23 cellular contexts compared by ENCODE assay signal in genomic region chr3:54538346-54538745, GRCh38.
DNase-seq lines count a peak whose midpoint lies in the region; ATAC-seq and TF ChIP-seq lines count a peak whose summit lies in the region.
"Had no signal": no experiment of that assay in that cellular context is flagged by ENCODE, and none has a peak within 500 bp of the region (broad histone marks: within the 10 kb centered on the region; RNA-seq: fewer than 3 reads in every experiment).

No MANE protein-coding gene starts in this region.

- H3K4me1 ChIP-seq in BE2C (no peaks in the 10 kb centered on the region), GM23338 (ENCODE audit: insufficient read depth) (no peaks in the 10 kb centered on the region)
- H3K4me1 ChIP-seq: pancreas had no signal

- no peaks in the 10 kb centered on the region for H3K9me3 ChIP-seq in BE2C
- H3K9me3 ChIP-seq: BLaER1 treated with 17β-estradiol and CSF1 and Interleukin-3, amounts not matched to agents 10 nM and 100 nM; pancreas had no signal

- DNase-seq in BE2C (no peak), GM23338 (ENCODE audit: low spot score) (peak; percentile 71), SK-N-DZ (ENCODE audit: low spot score) (peak; percentile 26), iPS-NIHi11 (ENCODE audit: low spot score) (peak; percentile 74), RWPE1 (ENCODE audit: low spot score) (no peak), retina (no peak), kidney tubule cell (ENCODE audit: low spot score) (no peak)
- DNase-seq in activated CD4-positive, alpha-beta T cell treated with anti-CD3 and anti-CD28 coated beads for 1 hour = no peak
- DNase-seq: activated CD4-positive, alpha-beta T cell treated with anti-CD3 and anti-CD28 coated beads for 48 hours; activated naive CD8-positive, alpha-beta T cell treated with anti-CD3 and anti-CD28 coated beads, Interleukin-2, amount 10 ng/mL, durations not matched to agents 7 days and 5 days; activated T-cell treated with anti-CD3 and anti-CD28 coated beads, Interleukin-2, amount 50 U/mL, for 1 hour; central memory CD4-positive, alpha-beta T cell; DMS79 treated with DMSO at 0.1 percent for 48 hours; left cardiac atrium; NCI-H1436; NCI-H510A treated with DMSO at 0.1 percent for 48 hours; pancreas; small intestine; stimulated activated naive CD8-positive, alpha-beta T cell treated with anti-CD3 and anti-CD28 coated beads, Interleukin-15, Interleukin-2, amounts not matched to agents 100 U/mL and 50 U/mL, for 24 hours had no signal

- no peaks in the 10 kb centered on the region for H3K9me3 Mint-ChIP-seq in GM23338
- H3K9me3 Mint-ChIP-seq: activated naive CD8-positive, alpha-beta T cell treated with anti-CD3 and anti-CD28 coated beads, Interleukin-2, amount 10 ng/mL, durations not matched to agents 7 days and 5 days had no signal

- H3K27me3 ChIP-seq in BE2C = no peaks in the 10 kb centered on the region
- no peaks in the 10 kb centered on the region for H3K27me3 ChIP-seq in GM23338 (ENCODE audit: insufficient read depth)
- H3K27me3 ChIP-seq: BLaER1 treated with 17β-estradiol and CSF1 and Interleukin-3, amounts not matched to agents 10 nM and 100 nM; pancreas had no signal

- H3K4me3 ChIP-seq in BE2C (ENCODE audit: low read depth, low read length) = no peak overlapping the region
- H3K4me3 ChIP-seq in GM23338 = no peak overlapping the region
- H3K4me3 ChIP-seq: BLaER1 treated with 17β-estradiol and CSF1 and Interleukin-3, amounts not matched to agents 10 nM and 100 nM; GM12878; pancreas had no signal

- H3K36me3 Mint-ChIP-seq in GM23338 (ENCODE audit: low read depth) = no peaks in the 10 kb centered on the region
- H3K36me3 Mint-ChIP-seq: activated naive CD8-positive, alpha-beta T cell treated with anti-CD3 and anti-CD28 coated beads, Interleukin-2, amount 10 ng/mL, durations not matched to agents 7 days and 5 days; IgD-negative memory B cell had no signal

- peaks cover 5% of the 10 kb centered on the region; the same call in 2 of the 3 replicates for H3K4me1 Mint-ChIP-seq in GM23338
- H3K4me1 Mint-ChIP-seq: IgD-negative memory B cell had no signal

- H3K36me3 ChIP-seq in BE2C = no peaks in the 10 kb centered on the region
- no peaks in the 10 kb centered on the region for H3K36me3 ChIP-seq in GM23338 (ENCODE audit: insufficient read depth)
- H3K36me3 ChIP-seq: BLaER1 treated with 17β-estradiol and CSF1 and Interleukin-3, amounts not matched to agents 10 nM and 100 nM; pancreas had no signal

- CTCF ChIA-PET in RWPE1 (lab: Yijun Ruan, JAX) = no interaction called here

- no peak overlapping the region for H3K27ac Mint-ChIP-seq in GM23338
- H3K27ac Mint-ChIP-seq: activated naive CD8-positive, alpha-beta T cell treated with anti-CD3 and anti-CD28 coated beads, Interleukin-2, amount 10 ng/mL, durations not matched to agents 7 days and 5 days; IgD-negative memory B cell had no signal

- peak; percentile 98 for ATAC-seq in GM23338
- ATAC-seq: GM12878; HCT116; left cardiac atrium; pancreas; stimulated activated naive CD8-positive, alpha-beta T cell treated with anti-CD3 and anti-CD28 coated beads, Interleukin-15, Interleukin-2, amounts not matched to agents 100 U/mL and 50 U/mL, for 24 hours had no signal

- H3F3A ChIP-seq in GM23338 (replicated peaks; ENCODE audit: low read depth) = no peaks in the 10 kb centered on the region

- H3K4me2 ChIP-seq in GM23338 = no peak overlapping the region

- no peaks in the 10 kb centered on the region for H3K9me2 ChIP-seq in GM23338 (ENCODE audit: insufficient read depth)

- H3K27ac ChIP-seq in GM23338 (ENCODE audit: low read depth) = no peak overlapping the region
- no peak overlapping the region for H3K27ac ChIP-seq in RWPE1
- H3K27ac ChIP-seq: BLaER1 treated with 17β-estradiol and CSF1 and Interleukin-3, amounts not matched to agents 10 nM and 100 nM; pancreas had no signal

- no peak overlapping the region for H3K4me3 Mint-ChIP-seq in GM23338
- H3K4me3 Mint-ChIP-seq: activated naive CD8-positive, alpha-beta T cell treated with anti-CD3 and anti-CD28 coated beads, Interleukin-2, amount 10 ng/mL, durations not matched to agents 7 days and 5 days had no signal

- no peaks in the 10 kb centered on the region for H4K20me1 ChIP-seq in GM23338 (replicated peaks; ENCODE audit: insufficient read depth)
- H4K20me1 ChIP-seq: BLaER1 treated with 17β-estradiol and CSF1 and Interleukin-3, amounts not matched to agents 10 nM and 100 nM had no signal

- no peaks in the 10 kb centered on the region for H3K79me2 ChIP-seq in GM23338 (replicated peaks; ENCODE audit: insufficient read depth)

- POLR2A ChIA-PET in RWPE1 (lab: Yijun Ruan, JAX; ENCODE audit: low non-redundant PET) = no interaction called here

- H3K27me3 Mint-ChIP-seq in GM23338 (ENCODE audit: insufficient read depth, low read depth, poor library complexity) = no peaks in the 10 kb centered on the region
- H3K27me3 Mint-ChIP-seq: activated naive CD8-positive, alpha-beta T cell treated with anti-CD3 and anti-CD28 coated beads, Interleukin-2, amount 10 ng/mL, durations not matched to agents 7 days and 5 days had no signal

- TF ChIP-seq CTCF in BE2C (IDR thresholded peaks at IDR 0.05; ENCODE audit: low read depth, low read length) = peak; percentile 44
- TF ChIP-seq CTCF in GM23338 (conservative IDR thresholded peaks at IDR 0.05; ENCODE audit: low read depth in 2 of 2) = peak; percentile 58 to 75
- TF ChIP-seq CTCF in RWPE1 (conservative IDR thresholded peaks at IDR 0.05; ENCODE audit: low read depth) = no peak

- no peak overlapping the region for H2AFZ ChIP-seq in GM23338

TF ChIP-seq in GM23338, 12 proteins besides CTCF, POLR2A, EP300 and RAD21:
- TF ChIP-seq ZNF462 (CRISPR knock-in tag; IDR thresholded peaks at IDR 0.05) (0 out of 2 replicates have a peak, but pooled peaks have one; percentile 10), ZNF331 (CRISPR knock-in tag; IDR thresholded peaks at IDR 0.05; ENCODE audit: low read depth) (no peak), ZNF114 (CRISPR knock-in tag; IDR thresholded peaks at IDR 0.05) (no peak), NANOG (IDR thresholded peaks at IDR 0.05; ENCODE audit: borderline replicate concordance) (no peak), EZH2 (IDR thresholded peaks at IDR 0.05; ENCODE audit: low read depth, unreplicated experiment) (no peak)
TF ChIP-seq in GM23338: peak in this region for 1.

Comparison
In these comparisons a context has a peak if more than half of its experiments do, and no peak if none do; other contexts are left out.
1. DNase-seq: peak in GM23338 (single experiment), SK-N-DZ (single experiment) and iPS-NIHi11 (single experiment); none in BE2C (single experiment), RWPE1 (single experiment), retina (single experiment), kidney tubule cell (single experiment) and activated CD4-positive, alpha-beta T cell treated with anti-CD3 and anti-CD28 coated beads for 1 hour (single experiment).